Comparison of ENCODE assay signal across 8 cellular contexts in genomic region chr2:232632904-232633412, GRCh38. TPM values are rescaled to one million over a fixed set of nuclear protein-coding genes. Genes with fewer than 3 reads are reported as not detected.
DNase-seq lines count a peak whose midpoint lies in the region; ATAC-seq and TF ChIP-seq lines count a peak whose summit lies in the region.

No MANE protein-coding gene starts in this region.

- H3K4me3 ChIP-seq in HUES64 (ENCODE audit: low read length) (peak overlapping the region; percentile 76), right lobe of liver (peak overlapping the region; percentile 51 to 70 (median 65))

- DNase-seq in ACHN = peak; percentile 32
- no peak for DNase-seq in chondrocyte (ENCODE audit: low spot score)
- DNase-seq in right lobe of liver = peak; percentile 50 to 68 (median 67)
- DNase-seq in NCI-H1436 treated with DMSO at 0.1 percent for 48 hours (lab: John Stamatoyannopoulos, UW) = no peak
- DNase-seq in MV-4-11 (lab: John Stamatoyannopoulos, UW) = no peak
- no peak for DNase-seq in NCI-H226

- ATAC-seq in right lobe of liver = peak; percentile 42 to 83 (median 54)

- peaks cover 5% of the 10 kb centered on the region; the same call in 1 of the 2 replicates for H3K4me1 ChIP-seq in HUES64 (ENCODE audit: insufficient read depth, low read length)
- H3K4me1 ChIP-seq in right lobe of liver = peaks cover 0 to 16% (median 0%) of the 10 kb centered on the region in 4 donors

- peaks cover 48% of the 10 kb centered on the region for H3K4me1 Mint-ChIP-seq in chondrocyte (ENCODE audit: low read depth)

- H3K9me3 Mint-ChIP-seq in chondrocyte (ENCODE audit: low read depth) = no peaks in the 10 kb centered on the region

- 4% methylated on average over 40 of the region's 40 CpGs for WGBS in HUES64
- under 1% methylated on average over 29 of the region's 40 CpGs for WGBS in right lobe of liver (ENCODE audit: insufficient coverage, low coverage, low lambda C conversion rate, missing lambda C conversion rate)

- H3K27ac ChIP-seq in HUES64 (ENCODE audit: low read depth, low read length) (no peak overlapping the region), right lobe of liver (peak overlapping the region; percentile 47 to 77 (median 54)), temporal lobe (ENCODE audit: low read depth, low read length) (peak overlapping the region; percentile 97)

- no peaks in the 10 kb centered on the region for H3K9me3 ChIP-seq in HUES64 (ENCODE audit: insufficient read depth, low read depth, low read length)
- H3K9me3 ChIP-seq in right lobe of liver = no peaks in the 10 kb centered on the region

- peak overlapping the region; percentile 90 for H3K4me3 Mint-ChIP-seq in chondrocyte (ENCODE audit: unreplicated experiment)

- H3K27ac Mint-ChIP-seq in chondrocyte (ENCODE audit: unreplicated experiment) = peak overlapping the region; percentile 91

- peaks cover 1% of the 10 kb centered on the region for H3K36me3 Mint-ChIP-seq in chondrocyte (ENCODE audit: low read depth)

- no peaks in the 10 kb centered on the region for H3K27me3 Mint-ChIP-seq in chondrocyte (ENCODE audit: low read depth)

- no peaks in the 10 kb centered on the region for H3K36me3 ChIP-seq in HUES64 (ENCODE audit: insufficient read depth, low read length)
- H3K36me3 ChIP-seq in right lobe of liver = no peaks in the 10 kb centered on the region

- in situ Hi-C loops in ACHN (cut with HindIII; ENCODE audit: low pct_ligation_motif_present, low pct_unique_long_range_greater_than_20kb, low sequenced_read_pairs) = no loop called here

- peak overlapping the region; percentile 64; the same call in 1 of the 2 replicates for H3K9ac ChIP-seq in HUES64 (ENCODE audit: low read depth, low read length)

- no peak for TF ChIP-seq POLR2A in right lobe of liver (IDR thresholded peaks at IDR 0.05)

- TF ChIP-seq CTCF in chondrocyte (IDR thresholded peaks at IDR 0.05) = peak; percentile 44
- peak in 1 of 4 donors; percentile 13 for TF ChIP-seq CTCF in right lobe of liver (IDR thresholded peaks at IDR 0.05)

- H3K27me3 ChIP-seq in HUES64 (ENCODE audit: insufficient read depth, low read length) (peaks cover 60% of the 10 kb centered on the region), right lobe of liver (no peaks in the 10 kb centered on the region)

- intact Hi-C loops in right lobe of liver (cut with DNase I) = no loop called here

RNA-seq across cellular contexts. Expression of gene EFHD1, which starts 0.4 kb away (rescaled TPM):
- 2.6 TPM for polyA plus RNA-seq in HUES64 (2013, experiment 1 of 2)
- polyA plus RNA-seq in HUES64 (2013, experiment 2 of 2) = 3.9 TPM
- total RNA-seq in chondrocyte (109 to 178 TPM (median 175 TPM) in 3 replicates), right lobe of liver (10 to 100 TPM in 4 of 6 experiments, 1 to 10 TPM in 2; 7.3 to 30.3 (median 10.7) TPM), temporal lobe (2.7 TPM)

Comparison
In these comparisons a context has a peak if more than half of its experiments do, and no peak if none do; other contexts are left out.
1. DNase-seq: peak in ACHN (single experiment) and right lobe of liver (3 of 3); none in chondrocyte (single experiment), NCI-H1436 treated with DMSO at 0.1 percent for 48 hours (single experiment), MV-4-11 (single experiment) and NCI-H226 (single experiment).